In genomic region chr5:139569276-139569955, GRCh38 we compare ENCODE assay signal across 9 cellular contexts. TPM values are rescaled to one million over a fixed set of nuclear protein-coding genes. Genes with fewer than 3 reads are reported as not detected.
DNase-seq lines count a peak whose midpoint lies in the region; ATAC-seq and TF ChIP-seq lines count a peak whose summit lies in the region.
"Had no signal": no experiment of that assay in that cellular context is flagged by ENCODE, and none has a peak within 500 bp of the region (broad histone marks: within the 10 kb centered on the region; RNA-seq: fewer than 3 reads in every experiment).

No MANE protein-coding gene starts in this region.

- H3K27ac Mint-ChIP-seq in effector memory CD8-positive, alpha-beta T cell, result peak overlapping the region; percentile 25 to 49

- POLR2A ChIA-PET in Panc1 (lab: Charles Lee), result interaction anchor here (0.6 kb wide), 1 partner anchor 11 kb away, joined by 4 read pairs; no protein-coding TSS in a partner anchor

- H3F3A ChIP-seq in smooth muscle cell (ENCODE audit: low read depth), result peaks cover 4% of the 10 kb centered on the region

- peaks cover 37 to 56% of the 10 kb centered on the region in 2 donors for H3K4me1 Mint-ChIP-seq in effector memory CD8-positive, alpha-beta T cell (ENCODE audit: low read depth in 2 of 2)

- CTCF ChIA-PET in Panc1 (lab: Charles Lee), result no interaction called here

- H3K36me3 Mint-ChIP-seq in effector memory CD8-positive, alpha-beta T cell (ENCODE audit: insufficient read depth), result peaks cover 55% of the 10 kb centered on the region

- peaks cover 100% of the 10 kb centered on the region for H4K20me1 ChIP-seq in smooth muscle cell (ENCODE audit: low read depth)

- in situ Hi-C loops in Panc1 (cut with HindIII; ENCODE audit: low pct_unique_long_range_greater_than_20kb, low sequenced_read_pairs), result no loop called here

- peak; percentile 62; the same call in 1 of the 2 replicates for ATAC-seq in Panc1
- ATAC-seq in effector memory CD8-positive, alpha-beta T cell (replicated peaks), result no peak

- H3K27me3 ChIP-seq in Panc1 (ENCODE audit: control insufficient read depth, insufficient read depth, low read length) (no peaks in the 10 kb centered on the region), smooth muscle cell (ENCODE audit: low read depth) (no peaks in the 10 kb centered on the region)

- H3K9me3 ChIP-seq in Panc1 (ENCODE audit: control insufficient read depth, insufficient read depth, low read depth, low read length), result no peaks in the 10 kb centered on the region
- H3K9me3 ChIP-seq in smooth muscle cell (replicated peaks; ENCODE audit: low read depth), result no peaks in the 10 kb centered on the region

- 91% methylated on average over 2 of the region's 2 CpGs for WGBS in smooth muscle cell (ENCODE audit: low lambda C conversion rate)

- no peak overlapping the region for H3K9ac ChIP-seq in smooth muscle cell (ENCODE audit: low read depth)

- peak; percentile 10 for DNase-seq in activated CD8-positive, alpha-beta memory T cell treated with anti-CD3 and anti-CD28 coated beads, Interleukin-2, amount 50 U/mL, for 48 hours
- DNase-seq in activated CD8-positive, alpha-beta memory T cell treated with anti-CD3 and anti-CD28 coated beads for 24 hours, result no peak
- DNase-seq in Panc1 (ENCODE audit: low read depth, low spot score), result no peak
- no peak for DNase-seq in effector memory CD8-positive, alpha-beta T cell
- no peak for DNase-seq in smooth muscle cell (lab: John Stamatoyannopoulos, UW; ENCODE audit: unreplicated experiment)
- DNase-seq in activated effector memory CD4-positive, alpha-beta T cell treated with Interleukin-2 at 50 U/mL for 16 hours, result no peak
- DNase-seq in COLO668 (lab: John Stamatoyannopoulos, UW; ENCODE audit: unreplicated experiment), result no peak
- DNase-seq in effector CD4-positive, alpha-beta T cell, result no peak

- no peak overlapping the region for H3K27ac ChIP-seq in Panc1 (ENCODE audit: low read length)
- H3K27ac ChIP-seq in smooth muscle cell (ENCODE audit: low read depth), result peak overlapping the region; percentile 12

- H3K79me2 ChIP-seq in smooth muscle cell (ENCODE audit: low read depth), result peaks cover 100% of the 10 kb centered on the region

- no peaks in the 10 kb centered on the region; the same call in 1 of the 2 replicates for H3K36me3 ChIP-seq in Panc1 (ENCODE audit: control insufficient read depth, insufficient read depth, low read length)
- no peaks in the 10 kb centered on the region for H3K36me3 ChIP-seq in smooth muscle cell (ENCODE audit: low read depth)

- no peak overlapping the region for H3K4me2 ChIP-seq in smooth muscle cell

- no peak for TF ChIP-seq CTCF in Panc1 (IDR thresholded peaks at IDR 0.05)
- no peak for TF ChIP-seq CTCF in smooth muscle cell (IDR thresholded peaks at IDR 0.05; ENCODE audit: borderline replicate concordance, insufficient read depth, poor library complexity, severe bottlenecking)

- H3K27me3 Mint-ChIP-seq in effector memory CD8-positive, alpha-beta T cell, result no peaks in the 10 kb centered on the region

- BruUV-seq in Panc1 (replicated peaks; lab: Mats Ljungman, UMichigan), result no TSS peak

- H3K4me1 ChIP-seq in Panc1 (ENCODE audit: control insufficient read depth, insufficient read depth, low read length), result peaks cover 13% of the 10 kb centered on the region
- peaks cover 6% of the 10 kb centered on the region for H3K4me1 ChIP-seq in smooth muscle cell (ENCODE audit: low read depth)

- no peak overlapping the region for H2AFZ ChIP-seq in smooth muscle cell (ENCODE audit: low read depth)

- intact Hi-C loops in Panc1 (cut with micrococcal nuclease; ENCODE audit: unreplicated experiment), result no loop called here

- H3K4me3 ChIP-seq in Panc1 (ENCODE audit: low read depth in 2 of 2, low read length in 2 of 2), result no peak overlapping the region
- no peak overlapping the region for H3K4me3 ChIP-seq in smooth muscle cell
- H3K4me3 ChIP-seq: lung had no signal

- no peaks in the 10 kb centered on the region for H3K9me3 Mint-ChIP-seq in effector memory CD8-positive, alpha-beta T cell

- peak overlapping the region; percentile 23 to 41 for H3K4me3 Mint-ChIP-seq in effector memory CD8-positive, alpha-beta T cell

RNA-seq across cellular contexts. Expression of gene UBE2D2, which starts 8.3 kb away (rescaled TPM):
- total RNA-seq in Panc1 (2021; ENCODE audit: unreplicated experiment) (222 TPM), smooth muscle cell (69.3 and 76.5 TPM in 2 replicates)
- polyA plus RNA-seq in Panc1 (2012; ENCODE audit: insufficient read length), result 98.2 TPM
- 174 and 200 TPM in 2 replicates for polyA plus RNA-seq in smooth muscle cell
